ENCODE assay signal across 18 cellular contexts in genomic region chr10:97743169-97743945, GRCh38. TPM values are rescaled to one million over a fixed set of nuclear protein-coding genes. Genes with fewer than 3 reads are reported as not detected.
A peak's percentile ranks its signal among the peaks of the same experiment; 100 is the strongest.
DNase-seq lines count a peak whose midpoint lies in the region; ATAC-seq and TF ChIP-seq lines count a peak whose summit lies in the region.
"Had no signal": no experiment of that assay in that cellular context is flagged by ENCODE, and none has a peak within 500 bp of the region (broad histone marks: within the 10 kb centered on the region; RNA-seq: fewer than 3 reads in every experiment).

No MANE protein-coding gene starts in this region.

- H3K27me3 Mint-ChIP-seq in activated T-helper 17 cell treated with anti-CD3 and anti-CD28 coated beads, Interleukin-2, amount 50 U/mL, for 72 hours, result no peaks in the 10 kb centered on the region
- no peaks in the 10 kb centered on the region for H3K27me3 Mint-ChIP-seq in neural crest cell (ENCODE audit: low read depth)
- H3K27me3 Mint-ChIP-seq: activated CD4-positive, alpha-beta T cell treated with anti-CD3 and anti-CD28 coated beads, Interleukin-2, amount 10 ng/mL, durations not matched to agents 7 days and 5 days had no signal

- ATAC-seq in activated T-helper 17 cell treated with anti-CD3 and anti-CD28 coated beads, Interleukin-2, amount 50 U/mL, for 72 hours (replicated peaks), result no peak
- no peak for ATAC-seq in GM21367 (IDR thresholded peaks at IDR 0.05; ENCODE audit: unreplicated experiment)
- ATAC-seq: gastrocnemius medialis, PC-3 had no signal

- DNase-seq in NCI-H2227 (lab: John Stamatoyannopoulos, UW; ENCODE audit: unreplicated experiment), result peak; percentile 29
- DNase-seq in neural crest cell (ENCODE audit: low read depth, low spot score), result no peak
- no peak for DNase-seq in SHP77 treated with DMSO at 0.1 percent for 48 hours (lab: John Stamatoyannopoulos, UW)
- DNase-seq: activated CD4-positive, alpha-beta T cell treated with anti-CD3 and anti-CD28 coated beads, Interleukin-2, amount 10 ng/mL, durations not matched to agents 7 days and 5 days; activated naive CD4-positive, alpha-beta T cell treated with anti-CD3 and anti-CD28 coated beads, Interleukin-2, amount 50 U/mL, for 16 hours; AML-193; Calu3; gastrocnemius medialis; HCEC 1CT; KBM-7; NCI-H1092; NCI-H774; PC-3; SK-N-SH; stimulated activated CD4-positive, alpha-beta T cell treated with anti-CD3 and anti-CD28 coated beads, Interleukin-4, amount 100 ng/mL, for 1 hour had no signal

- H3K4me3 Mint-ChIP-seq in activated T-helper 17 cell treated with anti-CD3 and anti-CD28 coated beads, Interleukin-2, amount 50 U/mL, for 72 hours, result no peak overlapping the region
- peak overlapping the region; percentile 4 for H3K4me3 Mint-ChIP-seq in neural crest cell
- H3K4me3 Mint-ChIP-seq: activated CD4-positive, alpha-beta T cell treated with anti-CD3 and anti-CD28 coated beads, Interleukin-2, amount 10 ng/mL, durations not matched to agents 7 days and 5 days had no signal

- H3K36me3 Mint-ChIP-seq in activated T-helper 17 cell treated with anti-CD3 and anti-CD28 coated beads, Interleukin-2, amount 50 U/mL, for 72 hours (ENCODE audit: low read depth), result peaks cover 98% of the 10 kb centered on the region
- H3K36me3 Mint-ChIP-seq in neural crest cell (ENCODE audit: low read depth), result peaks cover 13% of the 10 kb centered on the region

- no peaks in the 10 kb centered on the region for H3K9me3 Mint-ChIP-seq in activated T-helper 17 cell treated with anti-CD3 and anti-CD28 coated beads, Interleukin-2, amount 50 U/mL, for 72 hours
- no peaks in the 10 kb centered on the region for H3K9me3 Mint-ChIP-seq in neural crest cell
- H3K9me3 Mint-ChIP-seq: activated CD4-positive, alpha-beta T cell treated with anti-CD3 and anti-CD28 coated beads, Interleukin-2, amount 10 ng/mL, durations not matched to agents 7 days and 5 days had no signal

- TF ChIP-seq CTCF in neural crest cell (conservative IDR thresholded peaks at IDR 0.05), result no peak

- H3K4me1 Mint-ChIP-seq in activated T-helper 17 cell treated with anti-CD3 and anti-CD28 coated beads, Interleukin-2, amount 50 U/mL, for 72 hours, result peaks cover 23% of the 10 kb centered on the region
- H3K4me1 Mint-ChIP-seq in neural crest cell, result peaks cover 13% of the 10 kb centered on the region

- H3K27ac Mint-ChIP-seq in activated T-helper 17 cell treated with anti-CD3 and anti-CD28 coated beads, Interleukin-2, amount 50 U/mL, for 72 hours, result peak overlapping the region; percentile 22
- H3K27ac Mint-ChIP-seq in neural crest cell (ENCODE audit: unreplicated experiment), result no peak overlapping the region
- H3K27ac Mint-ChIP-seq: activated CD4-positive, alpha-beta T cell treated with anti-CD3 and anti-CD28 coated beads, Interleukin-2, amount 10 ng/mL, durations not matched to agents 7 days and 5 days had no signal

RNA-seq across cellular contexts. Expression of gene ZFYVE27, which starts 6.4 kb away (rescaled TPM):
- 10 to 100 TPM; 31.1 to 36.8 TPM for total RNA-seq in activated T-helper 17 cell treated with anti-CD3 and anti-CD28 coated beads, Interleukin-2, amount 50 U/mL, for 72 hours
- total RNA-seq in neural crest cell, result 24.6 and 26.9 TPM in 2 replicates

RNA-seq across cellular contexts. Expression of gene SFRP5, which starts 28.4 kb away (rescaled TPM):
- total RNA-seq in activated T-helper 17 cell treated with anti-CD3 and anti-CD28 coated beads, Interleukin-2, amount 50 U/mL, for 72 hours, result not detected
- not detected in 2 replicates for total RNA-seq in neural crest cell
- total RNA-seq: activated CD4-positive, alpha-beta T cell treated with anti-CD3 and anti-CD28 coated beads, Interleukin-2, amount 10 ng/mL, durations not matched to agents 7 days and 5 days; osteocyte; PC-3 had no signal

RNA-seq across cellular contexts. Expression of gene MARVELD1, which starts 29.8 kb away (rescaled TPM):
- total RNA-seq in activated T-helper 17 cell treated with anti-CD3 and anti-CD28 coated beads, Interleukin-2, amount 50 U/mL, for 72 hours, result 1 to 10 TPM; 2.0 TPM
- total RNA-seq in neural crest cell, result 52.3 and 52.8 TPM in 2 replicates

RNA-seq across cellular contexts. Expression of gene AVPI1, which starts 56.3 kb away (rescaled TPM):
- 1 to 10 TPM; 1.5 to 1.9 TPM for total RNA-seq in activated T-helper 17 cell treated with anti-CD3 and anti-CD28 coated beads, Interleukin-2, amount 50 U/mL, for 72 hours
- 2.4 and 3.3 TPM in 2 replicates for total RNA-seq in neural crest cell

Comparison
In these comparisons a context has a peak if more than half of its experiments do, and no peak if none do; other contexts are left out.
1. RNA of gene MARVELD1, which starts 29.8 kb away (total RNA-seq): 52.3 to 52.8 TPM in neural crest cell; 2.0 TPM in activated T-helper 17 cell treated with anti-CD3 and anti-CD28 coated beads, Interleukin-2, amount 50 U/mL, for 72 hours; every median in the first group is over 10 times any median in the second.